In the genomic region with DNA sequence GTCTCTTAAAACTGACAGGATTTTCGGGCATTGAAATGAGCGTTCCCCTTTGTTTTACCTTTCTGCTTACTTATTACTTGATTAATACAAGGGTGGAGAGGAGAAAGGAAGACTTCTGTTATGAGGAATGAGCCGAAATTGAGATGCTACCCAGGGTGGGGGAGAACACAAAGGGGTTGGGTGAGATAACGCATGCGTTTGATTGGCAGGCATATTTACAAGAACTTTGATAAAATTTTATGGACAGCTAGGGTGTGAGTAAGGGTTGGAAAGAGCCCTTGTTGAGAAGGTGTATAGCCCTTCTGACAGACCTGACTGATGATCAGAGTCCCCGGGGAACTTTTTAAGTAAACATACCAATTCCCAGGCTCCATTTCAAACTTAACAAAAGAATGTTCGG, we compare ENCODE assay signal across 9 cellular contexts. TPM values are rescaled to one million over a fixed set of nuclear protein-coding genes. Genes with fewer than 3 reads are reported as not detected.
DNase-seq lines count a peak whose midpoint lies in the region; ATAC-seq, FAIRE-seq and TF ChIP-seq lines count a peak whose summit lies in the region.
"Had no signal": no experiment of that assay in that cellular context is flagged by ENCODE, and none has a peak within 500 bp of the region (broad histone marks: within the 10 kb centered on the region; RNA-seq: fewer than 3 reads in every experiment).

No MANE protein-coding gene starts in this region.

- POLR2A ChIA-PET in endothelial cell of umbilical vein (lab: Charles Lee): no interaction called here

- no peaks in the 10 kb centered on the region for H3K27me3 ChIP-seq in Peyer's patch
- H3K27me3 ChIP-seq in endothelial cell of umbilical vein (ENCODE audit: control insufficient read depth in 2 of 2, insufficient read depth in 2 of 2, low read length in 2 of 2): no peaks in the 10 kb centered on the region
- no peaks in the 10 kb centered on the region for H3K27me3 ChIP-seq in pancreas

- DNase-seq in activated naive CD4-positive, alpha-beta T cell (lab: John Stamatoyannopoulos, UW): no peak
- DNase-seq in Peyer's patch (no peak), endothelial cell of umbilical vein (ENCODE audit: low read depth, low spot score) (no peak), pancreas (no peak), cerebellar cortex (ENCODE audit: low spot score) (no peak), HTR-8/SVneo (ENCODE audit: insufficient read length, low spot score) (no peak)

- H3K79me2 ChIP-seq in endothelial cell of umbilical vein (ENCODE audit: control insufficient read depth, insufficient read depth, low read length): peaks cover 58% of the 10 kb centered on the region

- intact Hi-C loops in endothelial cell of umbilical vein (cut with micrococcal nuclease): loop anchor here (2.0 to 5.0 kb wide), 2 partner anchors 377 to 411 kb away; a partner anchor contains a TSS
- intact Hi-C loops in pancreas (cut with DNase I): no loop called here

- dilution Hi-C loops in endothelial cell of umbilical vein (cut with MboI; ENCODE audit: extremely low pct_ligation_motif_present, low sequenced_read_pairs): no loop called here

- H3K4me1 ChIP-seq in Peyer's patch (peaks cover 0 to 26% (median 9%) of the 10 kb centered on the region in 4 donors), endothelial cell of umbilical vein (ENCODE audit: control insufficient read depth, extremely low read depth, insufficient read depth, low read length) (peaks cover 12% of the 10 kb centered on the region), pancreas (peaks cover 13 to 35% (median 17%) of the 10 kb centered on the region in 3 donors)

- H3K4me3 ChIP-seq in Peyer's patch: peak overlapping the region; percentile 61 to 92 (median 70)
- peak overlapping the region; percentile 30 to 88 (median 81) for H3K4me3 ChIP-seq in endothelial cell of umbilical vein (replicated peaks in 1 of 3; ENCODE audit: insufficient read depth in 1 of 3, low read depth in 1 of 3, low read length in 3 of 3)
- peak overlapping the region; percentile 68 to 94 (median 80) for H3K4me3 ChIP-seq in pancreas

- H3K9me3 Mint-ChIP-seq in activated naive CD4-positive, alpha-beta T cell treated with anti-CD3 and anti-CD28 coated beads, Interleukin-2, amount 50 U/mL, for 24 hours: no peaks in the 10 kb centered on the region

- peaks cover 5% of the 10 kb centered on the region for H4K20me1 ChIP-seq in endothelial cell of umbilical vein (replicated peaks; ENCODE audit: control insufficient read depth, extremely low read depth, insufficient read depth, low read length)

- peaks cover 49% of the 10 kb centered on the region for H3K4me1 Mint-ChIP-seq in activated naive CD4-positive, alpha-beta T cell treated with anti-CD3 and anti-CD28 coated beads, Interleukin-2, amount 50 U/mL, for 24 hours

- H3K9me3 ChIP-seq in Peyer's patch (no peaks in the 10 kb centered on the region), endothelial cell of umbilical vein (replicated peaks; ENCODE audit: control insufficient read depth, insufficient read depth, low read length) (no peaks in the 10 kb centered on the region), pancreas (no peaks in the 10 kb centered on the region)

- ATAC-seq in pancreas (no peak), HG03439 (IDR thresholded peaks at IDR 0.05; ENCODE audit: unreplicated experiment) (no peak)

- no peak for TF ChIP-seq POLR2A in Peyer's patch (IDR thresholded peaks at IDR 0.05)
- TF ChIP-seq POLR2A in endothelial cell of umbilical vein (IDR thresholded peaks at IDR 0.05; ENCODE audit: low read depth, low read length): no peak

- BruUV-seq in endothelial cell of umbilical vein (replicated peaks; lab: Mats Ljungman, UMichigan): no TSS peak

- peak overlapping the region; percentile 1 for H2AFZ ChIP-seq in endothelial cell of umbilical vein (ENCODE audit: low read depth, low read length)

- H3K27ac ChIP-seq in Peyer's patch: peak overlapping the region; percentile 95 to 100 (median 98)
- H3K27ac ChIP-seq in endothelial cell of umbilical vein (ENCODE audit: insufficient read depth, low read depth, low read length): peak overlapping the region; percentile 88
- peak overlapping the region; percentile 99 to 100 (median 100) for H3K27ac ChIP-seq in pancreas

- peak overlapping the region; percentile 95 for H3K4me2 ChIP-seq in endothelial cell of umbilical vein (ENCODE audit: insufficient read depth, low read length)

- H3K27ac Mint-ChIP-seq in activated naive CD4-positive, alpha-beta T cell treated with anti-CD3 and anti-CD28 coated beads, Interleukin-2, amount 50 U/mL, for 24 hours: peak overlapping the region; percentile 99

- H3K4me3 Mint-ChIP-seq in activated naive CD4-positive, alpha-beta T cell treated with anti-CD3 and anti-CD28 coated beads, Interleukin-2, amount 50 U/mL, for 24 hours: peak overlapping the region; percentile 100

- CTCF ChIA-PET in endothelial cell of umbilical vein (lab: Charles Lee): interaction anchor here (0.7 to 1.5 kb wide), 2 partner anchors 116 to 377 kb away, joined by 3 read pairs; a partner anchor contains a TSS

- no peak for TF ChIP-seq CTCF in Peyer's patch (IDR thresholded peaks at IDR 0.05)
- TF ChIP-seq CTCF in endothelial cell of umbilical vein (IDR thresholded peaks at IDR 0.05; ENCODE audit: extremely low read depth in 1 of 2, insufficient read depth in 1 of 2, low read depth in 1 of 2, low read length in 2 of 2): no peak
- no peak for TF ChIP-seq CTCF in pancreas (IDR thresholded peaks at IDR 0.05)

- FAIRE-seq in endothelial cell of umbilical vein (lab: Jason Lieb, UNC) (no peak), pancreas (lab: Jason Lieb, UNC) (no peak), HTR-8/SVneo (lab: Jason Lieb, UNC) (no peak)
- FAIRE-seq: islet of Langerhans had no signal

- H3K27me3 Mint-ChIP-seq in activated naive CD4-positive, alpha-beta T cell treated with anti-CD3 and anti-CD28 coated beads, Interleukin-2, amount 50 U/mL, for 24 hours: no peaks in the 10 kb centered on the region

- WGBS in pancreas, 2 donors: 2 to 3% methylated on average over 7 of the region's 7 CpGs

- H3K36me3 ChIP-seq in Peyer's patch (no peaks in the 10 kb centered on the region), endothelial cell of umbilical vein (ENCODE audit: control insufficient read depth in 2 of 2, extremely low read depth in 1 of 2, insufficient read depth in 2 of 2, low read length in 2 of 2) (no peaks in the 10 kb centered on the region), pancreas (no peaks in the 10 kb centered on the region)

- H3K9me1 ChIP-seq in endothelial cell of umbilical vein (replicated peaks; ENCODE audit: control insufficient read depth, extremely low read depth, insufficient read depth, low read length): no peaks in the 10 kb centered on the region

- peaks cover 22% of the 10 kb centered on the region for H3K36me3 Mint-ChIP-seq in activated naive CD4-positive, alpha-beta T cell treated with anti-CD3 and anti-CD28 coated beads, Interleukin-2, amount 50 U/mL, for 24 hours

- peak overlapping the region; percentile 97 for H3K9ac ChIP-seq in endothelial cell of umbilical vein (replicated peaks; ENCODE audit: extremely low read depth, insufficient read depth, low read length)

TF ChIP-seq in endothelial cell of umbilical vein, 7 proteins besides CTCF, POLR2A, EP300 and RAD21:
- TF ChIP-seq GATA2 (IDR thresholded peaks at IDR 0.05; ENCODE audit: insufficient read depth, insufficient read length, low read depth, low read length) (no peak), JUN (IDR thresholded peaks at IDR 0.05; ENCODE audit: borderline replicate concordance, insufficient read depth, insufficient read length, low read depth) (no peak), FOS (IDR thresholded peaks at IDR 0.05; ENCODE audit: borderline replicate concordance, insufficient read depth, low read length) (no peak), MYC (IDR thresholded peaks at IDR 0.05; ENCODE audit: low read depth, low read length) (no peak), POLR2AphosphoS5 (IDR thresholded peaks at IDR 0.05; ENCODE audit: insufficient read depth, low read depth, low read length) (no peak), EZH2 (IDR thresholded peaks at IDR 0.05; ENCODE audit: borderline replicate concordance, low read depth, low read length, severe bottlenecking) (no peak)
- TF ChIP-seq, protein P1, sequence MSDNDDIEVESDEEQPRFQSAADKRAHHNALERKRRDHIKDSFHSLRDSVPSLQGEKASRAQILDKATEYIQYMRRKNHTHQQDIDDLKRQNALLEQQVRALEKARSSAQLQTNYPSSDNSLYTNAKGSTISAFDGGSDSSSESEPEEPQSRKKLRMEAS (IDR thresholded peaks at IDR 0.05; ENCODE audit: insufficient read depth, insufficient read length): no peak

RNA-seq across cellular contexts. Expression of a gene that starts 1.8 kb away (rescaled TPM):
- 10 to 100 TPM; 11.1 to 21.7 (median 15.4) TPM for total RNA-seq in Peyer's patch
- total RNA-seq in endothelial cell of umbilical vein: 24.6 and 31.5 TPM in 2 replicates
- polyA plus RNA-seq in endothelial cell of umbilical vein: 13.8 and 14.7 TPM in 2 replicates
- polyA plus RNA-seq in endothelial cell of umbilical vein (2011; cell fraction: cytosol; rRNA removed): 18.8 and 24.8 TPM in 2 replicates
- 18.5 and 20.5 TPM in 2 replicates for polyA plus RNA-seq in endothelial cell of umbilical vein (2011; cell fraction: nucleus; rRNA removed)
- polyA plus RNA-seq in endothelial cell of umbilical vein (2012): 15.3 and 19.4 TPM in 2 replicates
- polyA minus RNA-seq in endothelial cell of umbilical vein: 37.9 and 46.9 TPM in 2 replicates
- 98.8 TPM for polyA minus RNA-seq in endothelial cell of umbilical vein (2011; cell fraction: cytosol; rRNA and poly(A)+ RNA removed)
- 16.3 and 23.9 TPM in 2 replicates for polyA minus RNA-seq in endothelial cell of umbilical vein (2011; cell fraction: nucleus; rRNA and poly(A)+ RNA removed)
- 10 to 100 TPM in 5 of 6 donors, 1 to 10 TPM in 1; 8.4 to 20.0 (median 14.4) TPM for total RNA-seq in pancreas
- polyA plus RNA-seq in pancreas: 1 to 10 TPM; 4.4 to 9.9 TPM
